3 cellular contexts compared by ENCODE assay signal in genomic region chr4:7699825-7700224, GRCh38.
TF ChIP-seq lines count a peak whose summit lies in the region.

No MANE protein-coding gene starts in this region.

TF ChIP-seq in SK-N-SH, 30 proteins besides CTCF, POLR2A, EP300 and RAD21:
- TF ChIP-seq RXRA (IDR thresholded peaks at IDR 0.05; ENCODE audit: borderline replicate concordance, low read depth), result no peak
- TF ChIP-seq IRF3 (IDR thresholded peaks at IDR 0.05; ENCODE audit: low read depth, low read length), result no peak
- no peak for TF ChIP-seq TEAD4 (IDR thresholded peaks at IDR 0.05; ENCODE audit: borderline replicate concordance, insufficient read depth)
- TF ChIP-seq MAX (IDR thresholded peaks at IDR 0.05; ENCODE audit: low read depth), result no peak
- TF ChIP-seq GABPA (IDR thresholded peaks at IDR 0.05; ENCODE audit: low read depth), result no peak
- TF ChIP-seq MEF2A (IDR thresholded peaks at IDR 0.05; ENCODE audit: borderline replicate concordance, low read depth), result no peak
- no peak for TF ChIP-seq CHD2 (IDR thresholded peaks at IDR 0.05; ENCODE audit: low read length, partially characterized antibody)
- no peak for TF ChIP-seq USF1 (IDR thresholded peaks at IDR 0.05; ENCODE audit: borderline replicate concordance, low read depth)
- no peak for TF ChIP-seq FOXJ3 (CRISPR knock-in tag; IDR thresholded peaks at IDR 0.05)
- no peak for TF ChIP-seq GATA2 (CRISPR knock-in tag; IDR thresholded peaks at IDR 0.05)
- no peak for TF ChIP-seq ZBTB33 (IDR thresholded peaks at IDR 0.05; ENCODE audit: borderline replicate concordance, low read depth)
- TF ChIP-seq SMC3 (IDR thresholded peaks at IDR 0.05; ENCODE audit: low read depth, low read length), result no peak
- no peak for TF ChIP-seq PBX3 (IDR thresholded peaks at IDR 0.05)
- no peak for TF ChIP-seq RCOR1 (IDR thresholded peaks at IDR 0.05; ENCODE audit: low read length)
- TF ChIP-seq RFX5 (IDR thresholded peaks at IDR 0.05; ENCODE audit: low read length), result no peak
- TF ChIP-seq JUND (IDR thresholded peaks at IDR 0.05), result no peak
- TF ChIP-seq MXI1 (IDR thresholded peaks at IDR 0.05; ENCODE audit: low read depth, low read length), result no peak
TF ChIP-seq in SK-N-SH: peak in this region for 0.

TF ChIP-seq in SK-N-SH treated with all-trans-retinoic acid at 6 μM for 48 hours, 23 proteins besides CTCF, POLR2A, EP300 and RAD21:
- no peak for TF ChIP-seq ZFP30 (CRISPR knock-in tag; IDR thresholded peaks at IDR 0.05)
- TF ChIP-seq ZNF565 (CRISPR knock-in tag; conservative IDR thresholded peaks at IDR 0.05; ENCODE audit: low read depth), result no peak
- TF ChIP-seq OSR1 (CRISPR knock-in tag; IDR thresholded peaks at IDR 0.05), result no peak
- TF ChIP-seq TSHZ2 (CRISPR knock-in tag; IDR thresholded peaks at IDR 0.05), result no peak
- TF ChIP-seq PPARA (CRISPR knock-in tag; IDR thresholded peaks at IDR 0.05; ENCODE audit: borderline replicate concordance), result no peak
- no peak for TF ChIP-seq POU6F1 (CRISPR knock-in tag; IDR thresholded peaks at IDR 0.05; ENCODE audit: borderline replicate concordance, low read depth)
- TF ChIP-seq ZNF70 (CRISPR knock-in tag; IDR thresholded peaks at IDR 0.05), result no peak
- TF ChIP-seq ARNTL (CRISPR knock-in tag; IDR thresholded peaks at IDR 0.05; ENCODE audit: borderline replicate concordance, low read depth), result no peak
- TF ChIP-seq ZFP3 (CRISPR knock-in tag; IDR thresholded peaks at IDR 0.05), result no peak
- TF ChIP-seq ZC3H10 (CRISPR knock-in tag; IDR thresholded peaks at IDR 0.05), result no peak
TF ChIP-seq in SK-N-SH treated with all-trans-retinoic acid at 6 μM for 48 hours: peak in this region for 0.

TF ChIP-seq in H1, 55 proteins besides CTCF, POLR2A, EP300 and RAD21:
- TF ChIP-seq POLR2AphosphoS5 (IDR thresholded peaks at IDR 0.05; ENCODE audit: low read depth, low read length) (no peak), CREB1 (IDR thresholded peaks at IDR 0.05) (no peak), JUN (IDR thresholded peaks at IDR 0.05; ENCODE audit: low read depth, low read length) (no peak), SUZ12 (IDR thresholded peaks at IDR 0.05; ENCODE audit: low read length) (no peak), KDM4A (IDR thresholded peaks at IDR 0.05; ENCODE audit: low read depth, low read length, severe bottlenecking) (no peak), CEBPB (IDR thresholded peaks at IDR 0.05; ENCODE audit: low read depth, low read length) (no peak), EZH2 (IDR thresholded peaks at IDR 0.05; ENCODE audit: low read depth, low read length, severe bottlenecking) (no peak), SIN3A (conservative IDR thresholded peaks at IDR 0.05 in 1 of 2, IDR thresholded peaks at IDR 0.05 in 1 of 2; ENCODE audit: low read depth in 1 of 2, low read length in 2 of 2) (no peak), TCF12 (IDR thresholded peaks at IDR 0.05; ENCODE audit: low read depth, low read length) (no peak), YY1 (IDR thresholded peaks at IDR 0.05; ENCODE audit: low read depth, low read length) (no peak), PHF8 (conservative IDR thresholded peaks at IDR 0.05; ENCODE audit: low read depth, low read length) (no peak), ZNF274 (IDR thresholded peaks at IDR 0.05; ENCODE audit: borderline replicate concordance, extremely low read depth, low read length) (no peak), RXRA (IDR thresholded peaks at IDR 0.05; ENCODE audit: insufficient read depth, low read depth, low read length) (no peak), NANOG (IDR thresholded peaks at IDR 0.05; ENCODE audit: insufficient read depth, low read depth, low read length, poor library complexity, severe bottlenecking) (no peak), RNF2 (IDR thresholded peaks at IDR 0.05; ENCODE audit: borderline replicate concordance, low read depth, low read length, missing control alignments, poor library complexity, severe bottlenecking) (no peak), NRF1 (IDR thresholded peaks at IDR 0.05; ENCODE audit: low read depth, low read length) (no peak), BACH1 (IDR thresholded peaks at IDR 0.05; ENCODE audit: low read length) (no peak), SP1 (IDR thresholded peaks at IDR 0.05; ENCODE audit: low read depth, low read length) (no peak), ATF2 (IDR thresholded peaks at IDR 0.05; ENCODE audit: low read length) (no peak)
TF ChIP-seq in H1: peak in this region for 0.
